Comparison of ENCODE assay signal across 17 cellular contexts in the genomic region with DNA sequence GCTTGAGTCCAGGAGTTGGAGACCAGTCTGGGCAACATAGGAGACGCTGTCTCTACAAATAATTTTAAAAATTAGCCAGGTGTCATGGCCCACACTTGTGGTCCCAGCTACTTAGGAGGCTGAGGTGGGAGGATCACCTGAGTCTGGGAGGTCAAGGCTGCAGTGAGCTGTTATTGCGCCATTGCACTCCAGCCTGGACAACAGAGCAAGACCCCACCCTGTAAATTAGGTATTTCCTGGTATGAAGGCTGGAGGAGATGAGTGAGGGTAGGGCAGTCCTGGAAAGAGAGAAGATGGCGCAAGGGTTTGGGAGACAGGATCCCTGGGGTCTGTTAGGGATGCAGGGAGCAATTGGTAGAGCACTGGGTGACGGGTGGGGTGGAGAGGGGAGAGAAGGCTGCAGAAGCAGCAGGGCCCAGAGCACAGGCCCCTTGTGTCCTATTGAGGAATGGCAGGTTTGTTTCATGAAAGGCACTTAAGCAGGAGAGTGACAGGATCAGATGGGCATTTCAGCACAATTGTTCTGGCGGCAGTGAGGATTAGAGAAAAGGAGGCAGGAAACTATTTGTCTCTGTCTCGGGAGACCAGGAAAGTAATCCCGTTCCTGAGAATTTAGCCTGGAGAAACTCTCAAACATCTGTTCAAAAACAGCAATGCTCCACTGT. TPM values are rescaled to one million over a fixed set of nuclear protein-coding genes. Genes with fewer than 3 reads are reported as not detected.
DNase-seq lines count a peak whose midpoint lies in the region; ATAC-seq, FAIRE-seq and TF ChIP-seq lines count a peak whose summit lies in the region.
"Had no signal": no experiment of that assay in that cellular context is flagged by ENCODE, and none has a peak within 500 bp of the region (broad histone marks: within the 10 kb centered on the region; RNA-seq: fewer than 3 reads in every experiment).

No MANE protein-coding gene starts in this region.

- H3K36me3 ChIP-seq in BE2C (no peaks in the 10 kb centered on the region), IMR-90 (ENCODE audit: control insufficient read depth, insufficient read depth, low read length) (no peaks in the 10 kb centered on the region), WERI-Rb-1 (no peaks in the 10 kb centered on the region), OCI-LY7 (ENCODE audit: insufficient read depth, low read length) (no peaks in the 10 kb centered on the region)
- H3K36me3 ChIP-seq: pancreas had no signal

- 86% methylated on average over 2 of the region's 7 CpGs; no CpG with 5 or more reads in 1 of the 2 experiments for WGBS in IMR-90 (ENCODE audit: extremely low coverage in 2 of 2, insufficient read length in 1 of 2), 2 experiments

- peaks cover 8% of the 10 kb centered on the region for H3K27me3 Mint-ChIP-seq in activated CD8-positive, alpha-beta T cell treated with anti-CD3 and anti-CD28 coated beads, Interleukin-2, amount 10 ng/mL, durations not matched to agents 7 days and 5 days (ENCODE audit: low read depth)

- H3K27me3 ChIP-seq in BE2C (no peaks in the 10 kb centered on the region), IMR-90 (ENCODE audit: control insufficient read depth, insufficient read depth, low read length) (peaks cover 6% of the 10 kb centered on the region; the same call in 1 of the 2 replicates), WERI-Rb-1 (ENCODE audit: insufficient read depth, low read depth, severe bottlenecking) (no peaks in the 10 kb centered on the region)
- H3K27me3 ChIP-seq: pancreas had no signal

- H2AK5ac ChIP-seq in IMR-90 (ENCODE audit: low read depth, low read length), result no peak overlapping the region

- H3K4me2 ChIP-seq in IMR-90 (ENCODE audit: low read depth, low read length) (no peak overlapping the region), OCI-LY7 (ENCODE audit: low read length) (no peak overlapping the region)

- H4K20me1 ChIP-seq in IMR-90 (ENCODE audit: insufficient read depth, low read length), result no peaks in the 10 kb centered on the region
- no peaks in the 10 kb centered on the region for H4K20me1 ChIP-seq in OCI-LY7 (ENCODE audit: insufficient read depth, low read length)

- TF ChIP-seq POLR2A in IMR-90 (IDR thresholded peaks at IDR 0.05; ENCODE audit: low read depth, low read length), result no peak
- no peak for TF ChIP-seq POLR2A in GM12891 (IDR thresholded peaks at IDR 0.05; ENCODE audit: low read depth, low read length)

- H2BK20ac ChIP-seq in IMR-90 (ENCODE audit: low read depth, low read length), result no peak overlapping the region

- no peaks in the 10 kb centered on the region for H3K9me1 ChIP-seq in IMR-90 (ENCODE audit: insufficient read depth, low read length)

- H4K91ac ChIP-seq in IMR-90 (ENCODE audit: insufficient read depth, low read depth, low read length), result no peak overlapping the region

- TF ChIP-seq CTCF in BE2C (IDR thresholded peaks at IDR 0.05; ENCODE audit: low read depth, low read length), result peak; percentile 21; the same call in 1 of the 2 replicates
- TF ChIP-seq CTCF in IMR-90 (conservative IDR thresholded peaks at IDR 0.05; ENCODE audit: low read depth, low read length), result no peak
- peak; percentile 65 for TF ChIP-seq CTCF in WERI-Rb-1 (IDR thresholded peaks at IDR 0.05; ENCODE audit: low read depth, low read length)
- TF ChIP-seq CTCF in OCI-LY7 (conservative IDR thresholded peaks at IDR 0.05; ENCODE audit: low read length), result no peak

- intact Hi-C loops in IMR-90 (cut with micrococcal nuclease) (no loop called here), OCI-LY7 (cut with micrococcal nuclease; ENCODE audit: unreplicated experiment) (no loop called here)

- H3K4ac ChIP-seq in IMR-90 (ENCODE audit: low read depth, low read length), result no peak overlapping the region

- H4K5ac ChIP-seq in IMR-90 (ENCODE audit: low read depth, low read length), result no peak overlapping the region

- H3K56ac ChIP-seq in IMR-90 (ENCODE audit: extremely low read depth, insufficient read depth, low read length), result no peak overlapping the region

- no peaks in the 10 kb centered on the region for H3K79me2 ChIP-seq in OCI-LY7 (ENCODE audit: insufficient read depth, low read depth, low read length)

- ATAC-seq in IMR-90 (ENCODE audit: low read depth), result peak; percentile 46; the same call in 1 of the 2 replicates
- no peak for ATAC-seq in activated CD8-positive, alpha-beta T cell treated with anti-CD3 and anti-CD28 coated beads, Interleukin-2, amount 10 ng/mL, durations not matched to agents 7 days and 5 days
- ATAC-seq: activated CD8-positive, alpha-beta memory T cell treated with anti-CD3 and anti-CD28 coated beads, Interleukin-2, amount 10 ng/mL, durations not matched to agents 7 days and 5 days; pancreas had no signal

- no peaks in the 10 kb centered on the region for H3K9me3 Mint-ChIP-seq in activated CD8-positive, alpha-beta T cell treated with anti-CD3 and anti-CD28 coated beads, Interleukin-2, amount 10 ng/mL, durations not matched to agents 7 days and 5 days (ENCODE audit: insufficient read depth)

- H3K23ac ChIP-seq in IMR-90 (ENCODE audit: low read depth, low read length), result no peak overlapping the region

- no peak overlapping the region for H3K18ac ChIP-seq in IMR-90 (ENCODE audit: low read depth, low read length)

- POLR2A ChIA-PET in IMR-90 (lab: Charles Lee; ENCODE audit: unreplicated experiment), result no interaction called here
- POLR2A ChIA-PET in activated CD8-positive, alpha-beta T cell treated with anti-CD3 and anti-CD28 coated beads, Interleukin-2, amount 10 ng/mL, durations not matched to agents 7 days and 5 days (lab: Charles Lee), result no interaction called here
- POLR2A ChIA-PET in OCI-LY7 (lab: Charles Lee), result interaction anchor here (0.9 to 1.2 kb wide), 2 partner anchors 11 to 21 kb away, joined by 3 read pairs; no protein-coding TSS in a partner anchor

- H2AFZ ChIP-seq in IMR-90 (replicated peaks; ENCODE audit: low read length, poor library complexity), result no peak overlapping the region
- H2AFZ ChIP-seq in OCI-LY7 (ENCODE audit: low read length), result no peak overlapping the region

- H3K9me3 ChIP-seq in BE2C (peaks cover 3% of the 10 kb centered on the region; the same call in 1 of the 2 replicates), IMR-90 (ENCODE audit: control insufficient read depth, insufficient read depth, low read length) (peaks cover 3% of the 10 kb centered on the region; the same call in 1 of the 2 replicates), WERI-Rb-1 (ENCODE audit: severe bottlenecking) (peaks cover 4% of the 10 kb centered on the region), OCI-LY7 (ENCODE audit: low read length) (no peaks in the 10 kb centered on the region)
- H3K9me3 ChIP-seq: pancreas had no signal

- H3K27ac Mint-ChIP-seq in activated CD8-positive, alpha-beta T cell treated with anti-CD3 and anti-CD28 coated beads, Interleukin-2, amount 10 ng/mL, durations not matched to agents 7 days and 5 days, result no peak overlapping the region
- H3K27ac Mint-ChIP-seq: activated CD8-positive, alpha-beta memory T cell treated with anti-CD3 and anti-CD28 coated beads, Interleukin-2, amount 10 ng/mL, durations not matched to agents 7 days and 5 days; memory B cell had no signal

- no peak for FAIRE-seq in GM12891 (lab: Jason Lieb, UNC)
- FAIRE-seq: pancreas had no signal

- no peak overlapping the region for H4K8ac ChIP-seq in IMR-90 (ENCODE audit: low read depth in 2 of 2, low read length in 2 of 2)

- in situ Hi-C loops in IMR-90 (cut with MboI; ENCODE audit: low sequenced_read_pairs), result no loop called here

- peak overlapping the region; percentile 17; the same call in 1 of the 2 replicates for H3K27ac ChIP-seq in IMR-90 (ENCODE audit: insufficient read depth, low read length)
- H3K27ac ChIP-seq in WERI-Rb-1, result no peak overlapping the region
- no peak overlapping the region for H3K27ac ChIP-seq in OCI-LY7 (ENCODE audit: low read depth, low read length, poor library complexity, severe bottlenecking)
- H3K27ac ChIP-seq: pancreas had no signal

- no peak overlapping the region for H2BK120ac ChIP-seq in IMR-90 (ENCODE audit: low read depth, low read length)

- CTCF ChIA-PET in IMR-90 (lab: Yijun Ruan, JAX) (interaction anchor here (1.3 kb wide), 1 partner anchor 9 kb away, joined by 4 read pairs; no protein-coding TSS in a partner anchor), OCI-LY7 (lab: Charles Lee; ENCODE audit: unreplicated experiment) (no interaction called here)
- CTCF ChIA-PET in activated CD8-positive, alpha-beta T cell treated with anti-CD3 and anti-CD28 coated beads, Interleukin-2, amount 10 ng/mL, durations not matched to agents 7 days and 5 days (lab: Charles Lee), result no interaction called here

- no peaks in the 10 kb centered on the region for H3K4me1 Mint-ChIP-seq in activated CD8-positive, alpha-beta T cell treated with anti-CD3 and anti-CD28 coated beads, Interleukin-2, amount 10 ng/mL, durations not matched to agents 7 days and 5 days (ENCODE audit: low read depth)
- H3K4me1 Mint-ChIP-seq: activated CD8-positive, alpha-beta memory T cell treated with anti-CD3 and anti-CD28 coated beads, Interleukin-2, amount 10 ng/mL, durations not matched to agents 7 days and 5 days; memory B cell had no signal

- TF ChIP-seq RAD21 in IMR-90 (IDR thresholded peaks at IDR 0.05; ENCODE audit: low read length), result no peak

- no peak overlapping the region for H2BK15ac ChIP-seq in IMR-90 (ENCODE audit: low read depth, low read length)

- BruUV-seq in IMR-90 (replicated peaks; lab: Mats Ljungman, UMichigan) (no TSS peak), OCI-LY7 (replicated peaks; lab: Mats Ljungman, UMichigan) (no TSS peak)

- no peak overlapping the region for H2BK5ac ChIP-seq in IMR-90 (ENCODE audit: low read depth, low read length, poor library complexity, severe bottlenecking)

- H3K79me1 ChIP-seq in IMR-90 (ENCODE audit: low read depth in 1 of 2, low read length in 2 of 2), result no peaks in the 10 kb centered on the region

- no peak overlapping the region for H3K4me3 Mint-ChIP-seq in activated CD8-positive, alpha-beta T cell treated with anti-CD3 and anti-CD28 coated beads, Interleukin-2, amount 10 ng/mL, durations not matched to agents 7 days and 5 days
- H3K4me3 Mint-ChIP-seq: activated CD8-positive, alpha-beta memory T cell treated with anti-CD3 and anti-CD28 coated beads, Interleukin-2, amount 10 ng/mL, durations not matched to agents 7 days and 5 days; memory B cell had no signal

- no peak overlapping the region for H3K9ac ChIP-seq in IMR-90 (ENCODE audit: low read depth, low read length)

- H3K4me3 ChIP-seq in BE2C (ENCODE audit: low read depth, low read length) (no peak overlapping the region), IMR-90 (ENCODE audit: insufficient read depth, low read depth, low read length) (no peak overlapping the region), WERI-Rb-1 (ENCODE audit: low read depth, low read length) (no peak overlapping the region), OCI-LY7 (ENCODE audit: low read depth, low read length, poor library complexity, severe bottlenecking) (no peak overlapping the region)
- H3K4me3 ChIP-seq: pancreas had no signal

- no peak overlapping the region for H2AK9ac ChIP-seq in IMR-90 (replicated peaks; ENCODE audit: low read depth, low read length, poor library complexity)

- DNase-seq in BE2C (no peak), IMR-90 (no peak), WERI-Rb-1 (peak; percentile 81), islet precursor cell (peak; percentile 66), GM12891 (ENCODE audit: insufficient read length, low spot score) (no peak), OCI-LY7 (ENCODE audit: low spot score) (no peak), HCEC 1CT (no peak)
- DNase-seq in activated CD8-positive, alpha-beta T cell treated with anti-CD3 and anti-CD28 coated beads, Interleukin-2, amount 10 ng/mL, durations not matched to agents 7 days and 5 days, result no peak
- DNase-seq: activated CD8-positive, alpha-beta memory T cell treated with anti-CD3 and anti-CD28 coated beads, Interleukin-2, amount 10 ng/mL, durations not matched to agents 7 days and 5 days; activated naive CD4-positive, alpha-beta T cell treated with anti-CD3 and anti-CD28 coated beads, Interleukin-2, amount 50 U/mL, for 16 hours; AML-193; cerebellar nuclear complex; NCI-H1417; NCI-H526; pancreas; stimulated activated CD8-positive, alpha-beta memory T cell treated with anti-CD3 and anti-CD28 coated beads, Interleukin-4, amount 100 ng/mL, for 48 hours had no signal

- H3K9me2 ChIP-seq in OCI-LY7 (ENCODE audit: insufficient read depth, low read length), result no peaks in the 10 kb centered on the region

- H3K14ac ChIP-seq in IMR-90 (replicated peaks; ENCODE audit: low read depth, low read length), result no peak overlapping the region

- no peaks in the 10 kb centered on the region for H3K36me3 Mint-ChIP-seq in activated CD8-positive, alpha-beta T cell treated with anti-CD3 and anti-CD28 coated beads, Interleukin-2, amount 10 ng/mL, durations not matched to agents 7 days and 5 days (ENCODE audit: low read depth)
- H3K36me3 Mint-ChIP-seq: activated CD8-positive, alpha-beta memory T cell treated with anti-CD3 and anti-CD28 coated beads, Interleukin-2, amount 10 ng/mL, durations not matched to agents 7 days and 5 days had no signal

- dilution Hi-C loops in IMR-90 (cut with HindIII; ENCODE audit: low sequenced_read_pairs, unreplicated experiment), result no loop called here

- H3K4me1 ChIP-seq in BE2C, result no peaks in the 10 kb centered on the region
- H3K4me1 ChIP-seq in IMR-90 (ENCODE audit: control insufficient read depth, insufficient read depth, low read length), result peaks cover 3% of the 10 kb centered on the region; the same call in 1 of the 2 replicates
- no peaks in the 10 kb centered on the region for H3K4me1 ChIP-seq in OCI-LY7 (ENCODE audit: insufficient read depth, low read length, poor library complexity, severe bottlenecking)
- H3K4me1 ChIP-seq: pancreas had no signal

RNA-seq across cellular contexts. Expression of a gene that starts 47.2 kb away (rescaled TPM):
- polyA plus RNA-seq in BE2C (2012; ENCODE audit: insufficient read depth, insufficient read length, low read depth), result 94.3 TPM
- 57.2 and 149 TPM in 2 replicates for total RNA-seq in IMR-90 (2012; rRNA removed)
- 36.9 and 42.1 TPM in 2 replicates for polyA plus RNA-seq in IMR-90 (2012; rRNA removed)
- 3.5 and 4.0 TPM in 2 replicates for polyA plus RNA-seq in IMR-90 (2012; cell fraction: cytosol; rRNA removed)
- 3.2 and 30.4 TPM in 2 replicates for polyA plus RNA-seq in IMR-90 (2012; cell fraction: nucleus; rRNA removed; ENCODE audit: low replicate concordance)
- 50.7 TPM for polyA plus RNA-seq in GM12891 (2012; ENCODE audit: low read depth, missing spikeins)
- total RNA-seq in activated CD8-positive, alpha-beta T cell treated with anti-CD3 and anti-CD28 coated beads, Interleukin-2, amount 10 ng/mL, durations not matched to agents 7 days and 5 days, result 10 to 100 TPM; 91.0 to 93.7 TPM
- 60.6 and 90.0 TPM in 2 replicates for total RNA-seq in OCI-LY7 (2014; rRNA removed; shearing (Covaris generic))
- 124 and 134 TPM in 2 replicates for total RNA-seq in OCI-LY7 (2022)

Comparison
In these comparisons a context has a peak if more than half of its experiments do, and no peak if none do; other contexts are left out.
1. DNase-seq: peak in WERI-Rb-1 (single experiment) and islet precursor cell (single experiment); none in BE2C (single experiment), IMR-90 (single experiment), GM12891 (single experiment), activated CD8-positive, alpha-beta T cell treated with anti-CD3 and anti-CD28 coated beads, Interleukin-2, amount 10 ng/mL, durations not matched to agents 7 days and 5 days (single experiment), OCI-LY7 (single experiment) and HCEC 1CT (single experiment).
2. CTCF ChIP-seq: peak in BE2C (single experiment) and WERI-Rb-1 (single experiment); none in IMR-90 (single experiment) and OCI-LY7 (single experiment).